11 cellular contexts compared by ENCODE assay signal in genomic region chr14:64569108-64570045, GRCh38. TPM values are rescaled to one million over a fixed set of nuclear protein-coding genes. Genes with fewer than 3 reads are reported as not detected.
DNase-seq lines count a peak whose midpoint lies in the region; ATAC-seq and TF ChIP-seq lines count a peak whose summit lies in the region.
"Had no signal": no experiment of that assay in that cellular context is flagged by ENCODE, and none has a peak within 500 bp of the region (broad histone marks: within the 10 kb centered on the region; RNA-seq: fewer than 3 reads in every experiment).

No MANE protein-coding gene starts in this region.

- peak overlapping the region; percentile 58 to 86 (median 75) for H3K27ac Mint-ChIP-seq in nephron
- H3K27ac Mint-ChIP-seq: H9 had no signal

- DNase-seq in AG08396 (ENCODE audit: low spot score) (peak; percentile 80), RPMI7951 (ENCODE audit: low read depth) (peak; percentile 84), fibroblast of the aortic adventitia (ENCODE audit: low read depth) (peak; percentile 78)
- DNase-seq in activated T-cell treated with anti-CD3 and anti-CD28 coated beads, Interleukin-2, amount 50 U/mL, for 1 hour = no peak
- DNase-seq: H9 had no signal

- H3K4me1 Mint-ChIP-seq in nephron = peaks cover 43% of the 10 kb centered on the region

- H3K36me3 Mint-ChIP-seq in nephron (ENCODE audit: low read depth) = no peaks in the 10 kb centered on the region

- ATAC-seq in HG02938 (IDR thresholded peaks at IDR 0.05; ENCODE audit: unreplicated experiment) = no peak
- no peak for ATAC-seq in HG03139 (IDR thresholded peaks at IDR 0.05; ENCODE audit: unreplicated experiment)
- ATAC-seq in GM19328 (IDR thresholded peaks at IDR 0.05; ENCODE audit: unreplicated experiment) = no peak

- H3K9me3 Mint-ChIP-seq in nephron = no peaks in the 10 kb centered on the region
- H3K9me3 Mint-ChIP-seq: H9 had no signal

- no peaks in the 10 kb centered on the region for H3K27me3 Mint-ChIP-seq in nephron (ENCODE audit: low read depth)

- H3K4me3 Mint-ChIP-seq in nephron = no peak overlapping the region
- H3K4me3 Mint-ChIP-seq: H9 had no signal

- no peak for TF ChIP-seq CTCF in fibroblast of the aortic adventitia (IDR thresholded peaks at IDR 0.05; ENCODE audit: insufficient read depth, low read length)
- no peak for TF ChIP-seq CTCF in nephron (IDR thresholded peaks at IDR 0.05; ENCODE audit: unreplicated experiment in 3 of 3)

- no peak overlapping the region for H3K4me3 ChIP-seq in fibroblast of the aortic adventitia (ENCODE audit: low read depth, low read length)
- H3K4me3 ChIP-seq: BLaER1 treated with 17β-estradiol and CSF1 and Interleukin-3, amounts not matched to agents 10 nM and 100 nM; cardiac muscle cell had no signal

RNA-seq across cellular contexts. Expression of gene PPP1R36, which starts 19.6 kb away (rescaled TPM):
- total RNA-seq in RPMI7951 (2014; rRNA removed; shearing (Covaris generic)) = 0.48 and 0.78 TPM in 2 replicates
- total RNA-seq in fibroblast of the aortic adventitia (ENCODE audit: low replicate concordance) = 0.18 TPM in 1 of 2 replicates, not detected in the other
- total RNA-seq: cardiac muscle cell had no signal

RNA-seq across cellular contexts. Expression of gene HSPA2, which starts 28.8 kb away (rescaled TPM):
- 10.0 and 11.2 TPM in 2 replicates for total RNA-seq in RPMI7951 (2014; rRNA removed; shearing (Covaris generic))
- 0.98 and 2.5 TPM in 2 replicates for total RNA-seq in fibroblast of the aortic adventitia (ENCODE audit: low replicate concordance)
